1 cellular context compared by ENCODE assay signal in genomic region chr13:26961890-26962615, GRCh38.
TF ChIP-seq lines count a peak whose summit lies in the region.

No MANE protein-coding gene starts in this region.

TF ChIP-seq in HepG2, 621 proteins besides CTCF, POLR2A, EP300 and RAD21 (continued from another document and continues in another):
- TF ChIP-seq CEBPZ (IDR thresholded peaks at IDR 0.05; ENCODE audit: low read length) (no peak), DNMT1 (CRISPR knock-in tag; IDR thresholded peaks at IDR 0.05) (no peak), ZNF232 (CRISPR knock-in tag; IDR thresholded peaks at IDR 0.05; ENCODE audit: borderline replicate concordance) (no peak; the same call in 1 of the 2 replicates), ARID4A (CRISPR knock-in tag; IDR thresholded peaks at IDR 0.05; ENCODE audit: borderline replicate concordance) (peak; percentile 67; the same call in 1 of the 2 replicates), GMEB1 (CRISPR knock-in tag; IDR thresholded peaks at IDR 0.05; ENCODE audit: borderline replicate concordance) (peak; percentile 23; the same call in 1 of the 2 replicates), ZFP91 (CRISPR knock-in tag; IDR thresholded peaks at IDR 0.05; ENCODE audit: borderline replicate concordance) (peak; percentile 58; the same call in 1 of the 2 replicates), PRMT3 (CRISPR knock-in tag; IDR thresholded peaks at IDR 0.05; ENCODE audit: borderline replicate concordance, low read depth) (no peak), ZNF564 (CRISPR knock-in tag; IDR thresholded peaks at IDR 0.05) (no peak), ZNF12 (CRISPR knock-in tag; IDR thresholded peaks at IDR 0.05) (no peak), ELK4 (CRISPR knock-in tag; IDR thresholded peaks at IDR 0.05; ENCODE audit: borderline replicate concordance) (no peak), ZNF678 (CRISPR knock-in tag; IDR thresholded peaks at IDR 0.05) (no peak), FOXO4 (CRISPR knock-in tag; conservative IDR thresholded peaks at IDR 0.05) (no peak), MED1 (CRISPR knock-in tag; IDR thresholded peaks at IDR 0.05) (peak; percentile 96), KDM5A (IDR thresholded peaks at IDR 0.05; ENCODE audit: borderline replicate concordance, low read length) (no peak), AGO2 (optimal IDR thresholded peaks at IDR 0.05; ENCODE audit: low read depth, low read length) (no peak), IRF2 (CRISPR knock-in tag; IDR thresholded peaks at IDR 0.05) (peak; percentile 20; the same call in 1 of the 2 replicates), ZNF33A (CRISPR knock-in tag; IDR thresholded peaks at IDR 0.05; ENCODE audit: borderline replicate concordance) (no peak), REL (CRISPR knock-in tag; conservative IDR thresholded peaks at IDR 0.05) (no peak), RFXANK (CRISPR knock-in tag; IDR thresholded peaks at IDR 0.05) (no peak), PAF1 (CRISPR knock-in tag; IDR thresholded peaks at IDR 0.05) (no peak), ZNF891 (CRISPR knock-in tag; IDR thresholded peaks at IDR 0.05) (no peak), CREM (IDR thresholded peaks at IDR 0.05) (peak; percentile 55; the same call in 1 of the 2 replicates), CREM (CRISPR knock-in tag; IDR thresholded peaks at IDR 0.05) (no peak), ZNF746 (CRISPR knock-in tag; IDR thresholded peaks at IDR 0.05) (no peak), HNRNPL (IDR thresholded peaks at IDR 0.05; ENCODE audit: low read depth, low read length) (no peak), PHF5A (CRISPR knock-in tag; IDR thresholded peaks at IDR 0.05; ENCODE audit: low read depth, unreplicated experiment) (no peak), RNF219 (CRISPR knock-in tag; IDR thresholded peaks at IDR 0.05) (no peak), ZSCAN22 (CRISPR knock-in tag; IDR thresholded peaks at IDR 0.05) (no peak), HNF4G (IDR thresholded peaks at IDR 0.05; ENCODE audit: borderline replicate concordance, low read depth, low read length) (no peak), HNF4G (CRISPR knock-in tag; IDR thresholded peaks at IDR 0.05; ENCODE audit: borderline replicate concordance, low read depth) (0 out of 2 replicates have a peak, but pooled peaks have one; percentile 29), FOXO1 (CRISPR knock-in tag; IDR thresholded peaks at IDR 0.05) (peak; percentile 93), ZNF17 (CRISPR knock-in tag; IDR thresholded peaks at IDR 0.05) (no peak), KAT2B (IDR thresholded peaks at IDR 0.05; ENCODE audit: borderline replicate concordance, low read depth, low read length) (no peak), ZNF547 (CRISPR knock-in tag; IDR thresholded peaks at IDR 0.05) (no peak), THAP7 (CRISPR knock-in tag; IDR thresholded peaks at IDR 0.05) (no peak), SYNCRIP (IDR thresholded peaks at IDR 0.05; ENCODE audit: insufficient read depth, low read depth, low read length) (no peak)
